ENCODE assay signal across 22 cellular contexts in genomic region chr10:119049361-119049760, GRCh38. TPM values are rescaled to one million over a fixed set of nuclear protein-coding genes. Genes with fewer than 3 reads are reported as not detected.
DNase-seq lines count a peak whose midpoint lies in the region; ATAC-seq and TF ChIP-seq lines count a peak whose summit lies in the region.
"Had no signal": no experiment of that assay in that cellular context is flagged by ENCODE, and none has a peak within 500 bp of the region (broad histone marks: within the 10 kb centered on the region; RNA-seq: fewer than 3 reads in every experiment).

No MANE protein-coding gene starts in this region.

- H3K36me3 ChIP-seq in endodermal cell (ENCODE audit: control insufficient read depth, insufficient read depth, low read length) (peaks cover 100% of the 10 kb centered on the region), ascending aorta (peaks cover 70 to 97% of the 10 kb centered on the region in 2 donors)

- H3K36me3 Mint-ChIP-seq in IgD-negative memory B cell (peaks cover 21% of the 10 kb centered on the region), T-helper 17 cell (ENCODE audit: low read depth) (peaks cover 22% of the 10 kb centered on the region), endodermal cell (ENCODE audit: low read depth) (peaks cover 94% of the 10 kb centered on the region), naive B cell (peaks cover 52 to 61% of the 10 kb centered on the region in 2 donors)

- H3K9me3 ChIP-seq in T-helper 17 cell (ENCODE audit: control insufficient read depth, low read length, poor library complexity, severe bottlenecking) (no peaks in the 10 kb centered on the region), endodermal cell (ENCODE audit: control insufficient read depth, low read length) (peaks cover 4% of the 10 kb centered on the region), ascending aorta (no peaks in the 10 kb centered on the region)
- H3K9me3 ChIP-seq: A549, BE2C had no signal

- intact Hi-C loops in ascending aorta (cut with DNase I), result no loop called here

- H3K9me3 Mint-ChIP-seq in IgD-negative memory B cell (peaks cover 0 to 2% (median 1%) of the 10 kb centered on the region in 3 donors), endodermal cell (no peaks in the 10 kb centered on the region), naive B cell (no peaks in the 10 kb centered on the region)
- H3K9me3 Mint-ChIP-seq: CD4-positive, alpha-beta memory T cell had no signal

- WGBS in endodermal cell (ENCODE audit: insufficient coverage in 1 of 2, insufficient read length in 1 of 2), 2 experiments, result 88 to 98% methylated on average over 4 of the region's 5 CpGs

- no peak for DNase-seq in T-helper 17 cell
- peak; percentile 8 for DNase-seq in endodermal cell
- no peak for DNase-seq in naive B cell
- no peak for DNase-seq in ascending aorta (ENCODE audit: low spot score in 2 of 2)
- no peak for DNase-seq in anterior cingulate cortex (lab: John Stamatoyannopoulos, UW)
- DNase-seq in cerebellum (ENCODE audit: low spot score), result no peak
- DNase-seq: 8988T; ACHN; AML-193; BE2C; Calu3; CD4-positive, alpha-beta memory T cell; COR-L47; DMS53; DMS79 treated with DMSO at 0.1 percent for 48 hours; GM23248; H7; HCEC 1CT had no signal

- H3K27ac Mint-ChIP-seq in IgD-negative memory B cell (peak overlapping the region; percentile 14 to 80 (median 73)), T-helper 17 cell (peak overlapping the region; percentile 78), endodermal cell (no peak overlapping the region), naive B cell (peak overlapping the region in 2 of 6 donors; percentile 5 to 29)

- H3K4me3 Mint-ChIP-seq in IgD-negative memory B cell (peak overlapping the region in 2 of 4 donors; percentile 32 to 54), T-helper 17 cell (no peak overlapping the region), endodermal cell (no peak overlapping the region), naive B cell (no peak overlapping the region)
- H3K4me3 Mint-ChIP-seq: CD4-positive, alpha-beta memory T cell had no signal

- H3K9ac ChIP-seq in endodermal cell (ENCODE audit: extremely low read depth, low read length, poor library complexity, severe bottlenecking), result no peak overlapping the region
- H3K9ac ChIP-seq: BLaER1 treated with 17β-estradiol and CSF1 and Interleukin-3, amounts not matched to agents 10 nM and 100 nM; GM23248 had no signal

- ATAC-seq in T-helper 17 cell (no peak), naive B cell (ENCODE audit: low read depth in 2 of 2) (peak; percentile 33 to 42), HG03354 (IDR thresholded peaks at IDR 0.05; ENCODE audit: poor library complexity, severe bottlenecking, unreplicated experiment) (no peak)
- ATAC-seq: A549 had no signal

- H3K27me3 ChIP-seq in endodermal cell (ENCODE audit: control insufficient read depth, insufficient read depth, low read length, poor library complexity, severe bottlenecking) (no peaks in the 10 kb centered on the region), ascending aorta (no peaks in the 10 kb centered on the region)
- H3K27me3 ChIP-seq: BE2C; BLaER1 treated with 17β-estradiol and CSF1 and Interleukin-3, amounts not matched to agents 10 nM and 100 nM had no signal

- no peaks in the 10 kb centered on the region for H3K4me1 ChIP-seq in endodermal cell (ENCODE audit: control insufficient read depth, insufficient read depth, low read length)
- no peaks in the 10 kb centered on the region for H3K4me1 ChIP-seq in ascending aorta
- H3K4me1 ChIP-seq: BE2C; BLaER1 treated with 17β-estradiol and CSF1 and Interleukin-3, amounts not matched to agents 10 nM and 100 nM had no signal

- no peaks in the 10 kb centered on the region for H3K27me3 Mint-ChIP-seq in IgD-negative memory B cell
- no peaks in the 10 kb centered on the region for H3K27me3 Mint-ChIP-seq in T-helper 17 cell
- H3K27me3 Mint-ChIP-seq in endodermal cell (ENCODE audit: insufficient read depth), result no peaks in the 10 kb centered on the region
- H3K27me3 Mint-ChIP-seq in naive B cell, result no peaks in the 10 kb centered on the region
- H3K27me3 Mint-ChIP-seq: CD4-positive, alpha-beta memory T cell had no signal

- H3K4me1 Mint-ChIP-seq in IgD-negative memory B cell, result peaks cover 13 to 17% (median 15%) of the 10 kb centered on the region in 3 donors
- H3K4me1 Mint-ChIP-seq in T-helper 17 cell, result peaks cover 30% of the 10 kb centered on the region
- no peaks in the 10 kb centered on the region for H3K4me1 Mint-ChIP-seq in endodermal cell
- H3K4me1 Mint-ChIP-seq in naive B cell, result peaks cover 16 to 27% (median 24%) of the 10 kb centered on the region in 3 donors

- H3K27ac ChIP-seq in endodermal cell (ENCODE audit: low read depth, low read length) (no peak overlapping the region), ascending aorta (no peak overlapping the region)
- H3K27ac ChIP-seq: A549; BLaER1 treated with 17β-estradiol and CSF1 and Interleukin-3, amounts not matched to agents 10 nM and 100 nM; GM23248 had no signal

- H3K4me3 ChIP-seq in endodermal cell (ENCODE audit: low read length) (no peak overlapping the region), ascending aorta (no peak overlapping the region)
- H3K4me3 ChIP-seq: A549; BLaER1 treated with 17β-estradiol and CSF1 and Interleukin-3, amounts not matched to agents 10 nM and 100 nM; GM23248 had no signal

- TF ChIP-seq CTCF in endodermal cell (conservative IDR thresholded peaks at IDR 0.05) (no peak), ascending aorta (IDR thresholded peaks at IDR 0.05) (no peak)

RNA-seq across cellular contexts. Expression of gene NANOS1, which starts 19.8 kb away (rescaled TPM):
- not detected for polyA plus RNA-seq in IgD-negative memory B cell
- total RNA-seq in T-helper 17 cell, result under 1 TPM; 0.15 to 0.34 TPM
- total RNA-seq in endodermal cell, result 1 to 10 TPM in 1 of 2 donors, under 1 TPM in 1; 0.71 to 1.7 TPM
- polyA plus RNA-seq in endodermal cell (2013, experiment 1 of 2), result 3.6 TPM
- polyA plus RNA-seq in endodermal cell (2013, experiment 2 of 2), result 3.5 TPM
- polyA plus RNA-seq in naive B cell (ENCODE audit: low read depth in 6 of 6), result not detected
- total RNA-seq in ascending aorta, result 5.3 TPM
- 7.8 TPM for total RNA-seq in cerebellum

RNA-seq across cellular contexts. Expression of gene EIF3A, which starts 31.3 kb away (rescaled TPM):
- polyA plus RNA-seq in IgD-negative memory B cell (60.9 TPM), naive B cell (ENCODE audit: low read depth in 6 of 6) (10 to 100 TPM; 23.4 to 47.8 (median 32.0) TPM)
- total RNA-seq in T-helper 17 cell (100 to 1,000 TPM; 149 to 169 TPM), endodermal cell (100 to 1,000 TPM; 134 to 144 TPM), ascending aorta (59.4 TPM), cerebellum (62.1 TPM)
- polyA plus RNA-seq in endodermal cell (2013, experiment 1 of 2), result 129 TPM
- polyA plus RNA-seq in endodermal cell (2013, experiment 2 of 2), result 120 TPM

RNA-seq across cellular contexts. Expression of gene DENND10, which starts 54.6 kb away (rescaled TPM):
- 24.7 TPM for polyA plus RNA-seq in IgD-negative memory B cell
- total RNA-seq in T-helper 17 cell, result 10 to 100 TPM; 37.4 to 52.1 TPM
- total RNA-seq in endodermal cell, result 10 to 100 TPM; 76.1 to 91.2 TPM
- 65.7 TPM for polyA plus RNA-seq in endodermal cell (2013, experiment 1 of 2)
- 62.3 TPM for polyA plus RNA-seq in endodermal cell (2013, experiment 2 of 2)
- 10 to 100 TPM in 5 of 6 donors, 1 to 10 TPM in 1; 10.0 to 24.2 (median 18.8) TPM for polyA plus RNA-seq in naive B cell (ENCODE audit: low read depth in 6 of 6)
- 85.1 TPM for total RNA-seq in ascending aorta
- total RNA-seq in cerebellum, result 36.7 TPM

Comparison
In these comparisons a context has a peak if more than half of its experiments do, and no peak if none do; other contexts are left out.
1. ATAC-seq: peak in naive B cell (2 of 2); none in T-helper 17 cell (single experiment) and HG03354 (single experiment).